17 cellular contexts compared by ENCODE assay signal in genomic region chr14:104981699-104982541, GRCh38. TPM values are rescaled to one million over a fixed set of nuclear protein-coding genes. Genes with fewer than 3 reads are reported as not detected.
DNase-seq lines count a peak whose midpoint lies in the region; ATAC-seq, FAIRE-seq and TF ChIP-seq lines count a peak whose summit lies in the region.
"Had no signal": no experiment of that assay in that cellular context is flagged by ENCODE, and none has a peak within 500 bp of the region (broad histone marks: within the 10 kb centered on the region; RNA-seq: fewer than 3 reads in every experiment).

No MANE protein-coding gene starts in this region.

- H3K27me3 ChIP-seq in IMR-90 (ENCODE audit: control insufficient read depth, insufficient read depth, low read length) (no peaks in the 10 kb centered on the region), astrocyte (ENCODE audit: insufficient read depth, low read length) (no peaks in the 10 kb centered on the region), osteoblast (ENCODE audit: insufficient read depth, low read length) (no peaks in the 10 kb centered on the region), trophoblast cell (ENCODE audit: insufficient read depth, low read length) (peaks cover 10% of the 10 kb centered on the region)
- H3K27me3 ChIP-seq: vagina had no signal

- H3K4me2 ChIP-seq in IMR-90 (ENCODE audit: low read depth, low read length) (no peak overlapping the region), astrocyte (ENCODE audit: low read length) (no peak overlapping the region), osteoblast (ENCODE audit: insufficient read depth, low read length) (no peak overlapping the region), trophoblast cell (ENCODE audit: low read length) (no peak overlapping the region)

- H3K23ac ChIP-seq in IMR-90 (ENCODE audit: low read depth, low read length) = no peak overlapping the region
- no peak overlapping the region for H3K23ac ChIP-seq in trophoblast cell (ENCODE audit: low read length)

- H3K4me1 ChIP-seq in IMR-90 (ENCODE audit: control insufficient read depth, insufficient read depth, low read length) (peaks cover 12% of the 10 kb centered on the region; the same call in 1 of the 2 replicates), astrocyte (ENCODE audit: insufficient read depth, low read length) (peaks cover 31% of the 10 kb centered on the region), osteoblast (ENCODE audit: insufficient read depth, low read length) (peaks cover 11% of the 10 kb centered on the region), trophoblast cell (ENCODE audit: control insufficient read depth in 1 of 2, insufficient read depth in 2 of 2, low read length in 2 of 2) (peaks cover 7 to 18% of the 10 kb centered on the region in 2 experiments)

- H4K5ac ChIP-seq in IMR-90 (ENCODE audit: low read depth, low read length) = no peak overlapping the region

- H2BK12ac ChIP-seq in trophoblast cell (ENCODE audit: low read length) = no peak overlapping the region

- FAIRE-seq in astrocyte (lab: Jason Lieb, UNC) (no peak), GM12891 (lab: Jason Lieb, UNC) (no peak)
- FAIRE-seq: kidney had no signal

- WGBS in IMR-90 (ENCODE audit: extremely low coverage in 2 of 2, insufficient read length in 1 of 2), 2 experiments = 66% methylated on average over 7 of the region's 17 CpGs; no CpG with 5 or more reads in 1 of the 2 experiments
- no CpG with 5 or more reads among the region's 17 CpGs for WGBS in trophoblast cell (ENCODE audit: extremely low coverage, insufficient coverage, insufficient read length)

- H4K20me1 ChIP-seq in IMR-90 (ENCODE audit: insufficient read depth, low read length) (peaks cover 4% of the 10 kb centered on the region; the same call in 1 of the 2 replicates), astrocyte (ENCODE audit: insufficient read depth, low read length) (peaks cover 5% of the 10 kb centered on the region), osteoblast (ENCODE audit: insufficient read depth, low read length) (no peaks in the 10 kb centered on the region)

- TF ChIP-seq RAD21 in IMR-90 (IDR thresholded peaks at IDR 0.05; ENCODE audit: low read length) = no peak

- H2BK5ac ChIP-seq in IMR-90 (ENCODE audit: low read depth, low read length, poor library complexity, severe bottlenecking) (no peak overlapping the region), trophoblast cell (ENCODE audit: low read depth, low read length, poor library complexity) (no peak overlapping the region)

- H3K18ac ChIP-seq in IMR-90 (ENCODE audit: low read depth, low read length) = no peak overlapping the region
- H3K18ac ChIP-seq in trophoblast cell (ENCODE audit: low read length) = no peak overlapping the region

- in situ Hi-C loops in ACHN (cut with HindIII; ENCODE audit: low pct_ligation_motif_present, low pct_unique_long_range_greater_than_20kb, low sequenced_read_pairs) = no loop called here
- in situ Hi-C loops in IMR-90 (cut with MboI; ENCODE audit: low sequenced_read_pairs) = no loop called here

- BruUV-seq in IMR-90 (replicated peaks; lab: Mats Ljungman, UMichigan) = no TSS peak

- H2BK120ac ChIP-seq in IMR-90 (ENCODE audit: low read depth, low read length) = no peak overlapping the region
- no peak overlapping the region for H2BK120ac ChIP-seq in trophoblast cell (ENCODE audit: insufficient read depth, low read length, poor library complexity)

- H3K27me3 Mint-ChIP-seq in astrocyte (ENCODE audit: low read depth, unreplicated experiment) (peaks cover 28% of the 10 kb centered on the region), T-cell (peaks cover 9 to 12% of the 10 kb centered on the region in 2 donors)

- DNase-seq in ACHN = peak; percentile 17
- DNase-seq in IMR-90 = no peak
- DNase-seq in astrocyte (ENCODE audit: low read depth) = no peak
- peak; percentile 82 for DNase-seq in osteoblast (ENCODE audit: insufficient read length, low spot score, missing footprints)
- no peak for DNase-seq in GM12891 (ENCODE audit: insufficient read length, low spot score)
- no peak for DNase-seq in T-cell
- no peak for DNase-seq in trophoblast cell
- DNase-seq: AML-193; cortex of kidney; H9; kidney; NCI-H187 treated with DMSO at 0.1 percent for 48 hours; NCI-H524; occipital lobe; stimulated activated CD4-positive, alpha-beta T cell treated with anti-CD3 and anti-CD28 coated beads, Interleukin-4, amount 100 ng/mL, for 1 hour had no signal

- H2AK9ac ChIP-seq in IMR-90 (replicated peaks; ENCODE audit: low read depth, low read length, poor library complexity) = peak overlapping the region; percentile 65

- H3K4me3 ChIP-seq in IMR-90 (ENCODE audit: insufficient read depth, low read depth, low read length) = no peak overlapping the region
- H3K4me3 ChIP-seq in astrocyte (ENCODE audit: insufficient read depth, low read depth, low read length) = no peak overlapping the region
- H3K4me3 ChIP-seq in osteoblast (ENCODE audit: insufficient read depth, low read length) = no peak overlapping the region
- H3K4me3 ChIP-seq in trophoblast cell (ENCODE audit: low read depth, low read length) = no peak overlapping the region
- H3K4me3 ChIP-seq: vagina had no signal

- no peaks in the 10 kb centered on the region for H3K4me1 Mint-ChIP-seq in astrocyte (ENCODE audit: low read depth, unreplicated experiment)
- H3K4me1 Mint-ChIP-seq in T-cell = peaks cover 9 to 17% (median 11%) of the 10 kb centered on the region in 3 donors

- no peaks in the 10 kb centered on the region for H3K36me3 Mint-ChIP-seq in astrocyte (ENCODE audit: low read depth, unreplicated experiment)
- H3K36me3 Mint-ChIP-seq in T-cell = no peaks in the 10 kb centered on the region
- H3K36me3 Mint-ChIP-seq: IgD-negative memory B cell had no signal

- H4K8ac ChIP-seq in IMR-90 (ENCODE audit: low read depth in 2 of 2, low read length in 2 of 2) (no peak overlapping the region), trophoblast cell (ENCODE audit: low read depth, low read length) (no peak overlapping the region)

- intact Hi-C loops in IMR-90 (cut with micrococcal nuclease) = no loop called here

- H3K9ac ChIP-seq in IMR-90 (ENCODE audit: low read depth, low read length) (no peak overlapping the region), astrocyte (ENCODE audit: low read length) (no peak overlapping the region), trophoblast cell (ENCODE audit: low read length) (no peak overlapping the region)

- no peak overlapping the region for H3K56ac ChIP-seq in IMR-90 (ENCODE audit: extremely low read depth, insufficient read depth, low read length)

- no peak overlapping the region for H2BK20ac ChIP-seq in IMR-90 (ENCODE audit: low read depth, low read length)

- H4K91ac ChIP-seq in IMR-90 (ENCODE audit: insufficient read depth, low read depth, low read length) = no peak overlapping the region
- no peak overlapping the region for H4K91ac ChIP-seq in trophoblast cell (ENCODE audit: low read depth, low read length)

- H3K27ac Mint-ChIP-seq in astrocyte (ENCODE audit: unreplicated experiment) = peak overlapping the region; percentile 58
- no peak overlapping the region for H3K27ac Mint-ChIP-seq in T-cell
- H3K27ac Mint-ChIP-seq: H9, IgD-negative memory B cell had no signal

- no peak overlapping the region for H2BK15ac ChIP-seq in IMR-90 (ENCODE audit: low read depth, low read length)

- H3K9me3 Mint-ChIP-seq in astrocyte (ENCODE audit: unreplicated experiment) (no peaks in the 10 kb centered on the region), T-cell (no peaks in the 10 kb centered on the region)
- H3K9me3 Mint-ChIP-seq: H9, IgD-negative memory B cell had no signal

- H2AFZ ChIP-seq in IMR-90 (replicated peaks; ENCODE audit: low read length, poor library complexity) (peak overlapping the region; percentile 56), astrocyte (ENCODE audit: low read depth, low read length) (no peak overlapping the region), osteoblast (ENCODE audit: low read length) (no peak overlapping the region), trophoblast cell (ENCODE audit: insufficient read depth, low read length, poor library complexity) (no peak overlapping the region)

- no peaks in the 10 kb centered on the region for H3K36me3 ChIP-seq in IMR-90 (ENCODE audit: control insufficient read depth, insufficient read depth, low read length)
- no peaks in the 10 kb centered on the region for H3K36me3 ChIP-seq in astrocyte (ENCODE audit: insufficient read depth, low read length)
- H3K36me3 ChIP-seq in osteoblast (ENCODE audit: insufficient read depth, low read length) = no peaks in the 10 kb centered on the region
- H3K36me3 ChIP-seq in trophoblast cell (ENCODE audit: control insufficient read depth in 1 of 2, insufficient read depth in 2 of 2, low read length in 2 of 2) = no peaks in the 10 kb centered on the region
- H3K36me3 ChIP-seq: vagina had no signal

- H3K4me3 Mint-ChIP-seq in astrocyte (ENCODE audit: unreplicated experiment) (no peak overlapping the region), T-cell (no peak overlapping the region)
- H3K4me3 Mint-ChIP-seq: H9 had no signal

- ATAC-seq in IMR-90 (ENCODE audit: low read depth) (no peak), T-cell (replicated peaks in 1 of 4) (no peak)

- 0 out of 2 replicates have a peak, but pooled peaks cover 5% of the 10 kb centered on the region for H3K9me1 ChIP-seq in IMR-90 (ENCODE audit: insufficient read depth, low read length)

- H3K79me1 ChIP-seq in IMR-90 (ENCODE audit: low read depth in 1 of 2, low read length in 2 of 2) = peaks cover 0 to 7% of the 10 kb centered on the region in 2 experiments; a peak in 1 of 4 replicates
- H3K79me1 ChIP-seq in trophoblast cell (ENCODE audit: low read length) = no peaks in the 10 kb centered on the region

- TF ChIP-seq POLR2A in IMR-90 (IDR thresholded peaks at IDR 0.05; ENCODE audit: low read depth, low read length) (no peak), GM12891 (IDR thresholded peaks at IDR 0.05; ENCODE audit: low read depth, low read length) (no peak)

- TF ChIP-seq CTCF in IMR-90 (conservative IDR thresholded peaks at IDR 0.05; ENCODE audit: low read depth, low read length) (no peak), astrocyte (IDR thresholded peaks at IDR 0.05; ENCODE audit: insufficient read depth, low read depth, low read length) (no peak), osteoblast (IDR thresholded peaks at IDR 0.05; ENCODE audit: extremely low read depth, low read depth, low read length) (no peak)

- dilution Hi-C loops in IMR-90 (cut with HindIII; ENCODE audit: low sequenced_read_pairs, unreplicated experiment) = no loop called here

- H3K27ac ChIP-seq in IMR-90 (ENCODE audit: insufficient read depth, low read length) = no peak overlapping the region
- no peak overlapping the region for H3K27ac ChIP-seq in astrocyte (ENCODE audit: low read depth, low read length)
- no peak overlapping the region for H3K27ac ChIP-seq in osteoblast (ENCODE audit: low read depth, low read length)
- H3K27ac ChIP-seq in trophoblast cell (ENCODE audit: low read depth, low read length) = no peak overlapping the region
- H3K27ac ChIP-seq: vagina had no signal

- H2AK5ac ChIP-seq in IMR-90 (ENCODE audit: low read depth, low read length) (no peak overlapping the region), trophoblast cell (ENCODE audit: low read length) (no peak overlapping the region)

- H3K4ac ChIP-seq in IMR-90 (ENCODE audit: low read depth, low read length) = no peak overlapping the region
- H3K4ac ChIP-seq in trophoblast cell (ENCODE audit: low read depth, low read length) = no peak overlapping the region

- peaks cover 11% of the 10 kb centered on the region for H3K79me2 ChIP-seq in astrocyte (ENCODE audit: insufficient read depth, low read length)
- peaks cover 9% of the 10 kb centered on the region for H3K79me2 ChIP-seq in osteoblast (ENCODE audit: insufficient read depth, low read length)
- peaks cover 4% of the 10 kb centered on the region for H3K79me2 ChIP-seq in trophoblast cell (ENCODE audit: control insufficient read depth, insufficient read depth, low read length, poor library complexity)

- H3K14ac ChIP-seq in IMR-90 (replicated peaks; ENCODE audit: low read depth, low read length) (no peak overlapping the region), trophoblast cell (ENCODE audit: low read length) (no peak overlapping the region)

- CTCF ChIA-PET in IMR-90 (lab: Yijun Ruan, JAX) = no interaction called here
- CTCF ChIA-PET in T-cell (lab: Charles Lee) = interaction anchor here in 1 of 2 donors (0.6 kb wide), 1 partner anchor 63 kb away, joined by 4 read pairs; no protein-coding TSS in a partner anchor

- H3K9me3 ChIP-seq in IMR-90 (ENCODE audit: control insufficient read depth, insufficient read depth, low read length) (no peaks in the 10 kb centered on the region), astrocyte (ENCODE audit: insufficient read depth, low read depth, low read length) (no peaks in the 10 kb centered on the region), osteoblast (ENCODE audit: low read depth, low read length) (no peaks in the 10 kb centered on the region), trophoblast cell (ENCODE audit: insufficient read depth, low read depth, low read length) (peaks cover 8% of the 10 kb centered on the region)
- H3K9me3 ChIP-seq: vagina had no signal

- POLR2A ChIA-PET in IMR-90 (lab: Charles Lee; ENCODE audit: unreplicated experiment) (no interaction called here), T-cell (lab: Charles Lee) (no interaction called here)

- no peak overlapping the region for H4K12ac ChIP-seq in trophoblast cell (ENCODE audit: low read depth, low read length)

RNA-seq across cellular contexts. Expression of gene CLBA1, which starts 3.7 kb away (rescaled TPM):
- total RNA-seq in IMR-90 (2012; rRNA removed) = 2.2 and 2.7 TPM in 2 replicates
- polyA plus RNA-seq in IMR-90 (2012; rRNA removed) = 5.2 and 6.2 TPM in 2 replicates
- polyA plus RNA-seq in IMR-90 (2012; cell fraction: cytosol; rRNA removed) = 3.5 and 4.0 TPM in 2 replicates
- polyA plus RNA-seq in IMR-90 (2012; cell fraction: nucleus; rRNA removed; ENCODE audit: low replicate concordance) = 10.8 and 12.0 TPM in 2 replicates
- total RNA-seq in astrocyte = 6.3 and 7.2 TPM in 2 replicates
- total RNA-seq in osteoblast = 11.5 and 12.3 TPM in 2 replicates
- 3.0 TPM for polyA plus RNA-seq in GM12891 (2012; ENCODE audit: low read depth, missing spikeins)
- total RNA-seq in T-cell = 1 to 10 TPM; 1.2 to 3.4 (median 2.7) TPM
- polyA plus RNA-seq in trophoblast cell (2013) = 2.2 and 2.6 TPM in 2 replicates

RNA-seq across cellular contexts. Expression of gene AHNAK2, which starts 3.7 kb away (rescaled TPM):
- total RNA-seq in IMR-90 (2012; rRNA removed) (6.7 and 7.9 TPM in 2 replicates), astrocyte (34.3 and 44.7 TPM in 2 replicates), osteoblast (30.8 and 31.8 TPM in 2 replicates), T-cell (under 1 TPM in 3 of 5 donors, not detected in 2; 0.20 to 0.38 (median 0.22) TPM)
- polyA plus RNA-seq in IMR-90 (2012; rRNA removed) = 2.5 and 2.6 TPM in 2 replicates
- 0.93 and 1.1 TPM in 2 replicates for polyA plus RNA-seq in IMR-90 (2012; cell fraction: cytosol; rRNA removed)
- 4.5 and 7.9 TPM in 2 replicates for polyA plus RNA-seq in IMR-90 (2012; cell fraction: nucleus; rRNA removed; ENCODE audit: low replicate concordance)
- 0.09 TPM for polyA plus RNA-seq in GM12891 (2012; ENCODE audit: low read depth, missing spikeins)
- 1.2 and 1.5 TPM in 2 replicates for polyA plus RNA-seq in trophoblast cell (2013)

RNA-seq across cellular contexts. Expression of gene CDCA4, which starts 39.0 kb away (rescaled TPM):
- total RNA-seq in IMR-90 (2012; rRNA removed) (17.7 and 19.7 TPM in 2 replicates), astrocyte (8.7 and 11.3 TPM in 2 replicates), osteoblast (13.3 and 13.8 TPM in 2 replicates), T-cell (10 to 100 TPM; 13.0 to 20.1 (median 15.8) TPM)
- polyA plus RNA-seq in IMR-90 (2012; rRNA removed) = 18.6 and 21.4 TPM in 2 replicates
- polyA plus RNA-seq in IMR-90 (2012; cell fraction: cytosol; rRNA removed) = 17.8 and 18.2 TPM in 2 replicates
- polyA plus RNA-seq in IMR-90 (2012; cell fraction: nucleus; rRNA removed; ENCODE audit: low replicate concordance) = 9.9 and 13.1 TPM in 2 replicates
- 35.1 TPM for polyA plus RNA-seq in GM12891 (2012; ENCODE audit: low read depth, missing spikeins)
- polyA plus RNA-seq in trophoblast cell (2013) = 16.8 and 18.1 TPM in 2 replicates

RNA-seq across cellular contexts. Expression of gene PLD4, which starts 57.2 kb away (rescaled TPM):
- total RNA-seq in IMR-90 (2012; rRNA removed) = not detected in 2 replicates
- polyA plus RNA-seq in IMR-90 (2012; rRNA removed) = 0.05 and 0.07 TPM in 2 replicates
- polyA plus RNA-seq in IMR-90 (2012; cell fraction: cytosol; rRNA removed) = 0.04 TPM in 1 of 2 replicates, not detected in the other
- polyA plus RNA-seq in IMR-90 (2012; cell fraction: nucleus; rRNA removed; ENCODE audit: low replicate concordance) = 0.12 and 0.14 TPM in 2 replicates
- 0.14 and 0.60 TPM in 2 replicates for total RNA-seq in astrocyte
- not detected in 2 replicates for total RNA-seq in osteoblast
- polyA plus RNA-seq in GM12891 (2012; ENCODE audit: low read depth, missing spikeins) = 22.8 TPM
- total RNA-seq in T-cell = 1 to 10 TPM in 4 of 5 donors, under 1 TPM in 1; 0.65 to 4.9 (median 3.9) TPM
- polyA plus RNA-seq in trophoblast cell (2013) = 0.04 and 0.08 TPM in 2 replicates
- total RNA-seq: H9, vagina had no signal

Comparison
In these comparisons a context has a peak if more than half of its experiments do, and no peak if none do; other contexts are left out.
1. DNase-seq: peak in ACHN (single experiment) and osteoblast (single experiment); none in IMR-90 (single experiment), astrocyte (single experiment), GM12891 (single experiment), T-cell (0 of 34) and trophoblast cell (0 of 2).